8 cellular contexts compared by ENCODE assay signal in the genomic region with DNA sequence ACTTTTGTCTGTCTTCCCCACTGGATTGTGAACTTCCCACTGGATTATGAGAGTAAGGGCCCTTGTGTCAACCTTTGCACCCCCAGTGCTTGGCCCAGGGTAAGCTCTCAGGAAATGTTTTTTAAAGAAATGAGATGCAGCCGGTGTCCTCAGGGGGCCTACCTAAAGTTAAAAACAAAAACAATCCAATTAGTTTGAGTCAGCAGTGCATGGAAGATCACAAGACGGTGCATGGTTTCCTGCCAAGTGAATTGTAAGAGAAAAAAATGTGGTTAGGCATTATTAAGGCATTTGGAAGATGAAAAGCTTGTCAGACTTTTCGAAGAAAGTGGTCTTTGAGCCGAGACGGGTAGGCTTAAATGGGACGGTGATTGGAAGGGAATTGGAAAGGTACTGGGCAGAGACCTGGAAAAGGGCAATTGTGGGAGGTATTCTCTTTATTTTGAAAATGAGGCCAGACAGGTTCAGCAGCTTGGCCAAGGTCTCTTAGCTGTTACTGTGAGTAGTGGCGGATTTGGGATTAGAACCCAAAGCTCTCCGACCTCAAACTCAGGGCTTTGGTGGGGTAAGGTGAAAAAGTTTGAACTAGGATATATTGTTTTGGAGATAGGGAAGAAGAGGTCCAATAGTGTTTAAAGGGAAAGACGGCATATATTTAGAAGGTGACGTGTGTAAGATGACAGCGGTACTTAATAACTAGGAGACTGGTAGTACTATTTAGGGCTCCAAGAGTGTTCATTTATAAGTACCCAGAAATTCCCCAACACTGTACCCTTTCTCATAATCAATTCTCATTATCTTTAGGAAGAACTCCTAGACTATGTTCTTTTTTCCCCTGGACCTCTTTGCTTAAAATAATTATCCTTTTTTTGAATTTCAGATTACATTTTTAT. TPM values are rescaled to one million over a fixed set of nuclear protein-coding genes. Genes with fewer than 3 reads are reported as not detected.
DNase-seq lines count a peak whose midpoint lies in the region; ATAC-seq and TF ChIP-seq lines count a peak whose summit lies in the region.

No MANE protein-coding gene starts in this region.

- H3K4me1 ChIP-seq in SJSA1 (replicated peaks), result peaks cover 13% of the 10 kb centered on the region
- H3K4me1 ChIP-seq in left lung, result peaks cover 6 to 22% of the 10 kb centered on the region in 2 donors
- peaks cover 5% of the 10 kb centered on the region for H3K4me1 ChIP-seq in stomach smooth muscle (ENCODE audit: control insufficient read depth, insufficient read depth, low read length)

- ATAC-seq in HG03060 (IDR thresholded peaks at IDR 0.05; ENCODE audit: low read depth, unreplicated experiment), result peak; percentile 22
- ATAC-seq in left lung, result peak; percentile 51

- peak; percentile 11 for DNase-seq in activated naive CD4-positive, alpha-beta T cell treated with Interleukin-2 at 50 U/mL for 16 hours
- no peak for DNase-seq in activated naive CD4-positive, alpha-beta T cell (lab: John Stamatoyannopoulos, UW)
- DNase-seq in SJSA1 (ENCODE audit: low read depth in 1 of 2, low spot score in 2 of 2), result peak in 1 of 2 experiments; percentile 44
- DNase-seq in left lung, result peak in 1 of 2 donors; percentile 30
- no peak for DNase-seq in cortex of kidney (lab: John Stamatoyannopoulos, UW)

- H3K27ac ChIP-seq in SJSA1, result peak overlapping the region; percentile 59
- H3K27ac ChIP-seq in cingulate gyrus (ENCODE audit: low read depth, low read length), result peak overlapping the region; percentile 82
- H3K27ac ChIP-seq in left lung, result peak overlapping the region; percentile 91
- H3K27ac ChIP-seq in stomach smooth muscle (ENCODE audit: low read length), result peak overlapping the region; percentile 69

- H3K9ac ChIP-seq in stomach smooth muscle (ENCODE audit: low read length in 2 of 2), result peak overlapping the region; percentile 76 to 91

- H3K4me3 ChIP-seq in SJSA1, result peak overlapping the region; percentile 57
- peak overlapping the region; percentile 54 to 79 for H3K4me3 ChIP-seq in left lung
- peak overlapping the region; percentile 87 to 88 for H3K4me3 ChIP-seq in stomach smooth muscle (ENCODE audit: low read length in 2 of 2)

- H3K9me3 ChIP-seq in SJSA1 (replicated peaks) (no peaks in the 10 kb centered on the region), left lung (no peaks in the 10 kb centered on the region), stomach smooth muscle (ENCODE audit: control insufficient read depth in 2 of 2, low read length in 2 of 2) (no peaks in the 10 kb centered on the region)

- H3K36me3 ChIP-seq in SJSA1, result no peaks in the 10 kb centered on the region
- no peaks in the 10 kb centered on the region for H3K36me3 ChIP-seq in left lung
- H3K36me3 ChIP-seq in stomach smooth muscle (ENCODE audit: control insufficient read depth in 2 of 2, insufficient read depth in 2 of 2, low read length in 2 of 2), result peaks cover 0 to 1% of the 10 kb centered on the region in 2 donors

- no peak for TF ChIP-seq CTCF in left lung (IDR thresholded peaks at IDR 0.05)

- no peaks in the 10 kb centered on the region for H3K27me3 ChIP-seq in SJSA1 (replicated peaks)
- H3K27me3 ChIP-seq in left lung, result no peaks in the 10 kb centered on the region
- H3K27me3 ChIP-seq in stomach smooth muscle (ENCODE audit: control insufficient read depth in 1 of 2, insufficient read depth in 2 of 2, low read length in 2 of 2), result no peaks in the 10 kb centered on the region

- intact Hi-C loops in left lung (cut with DNase I), result no loop called here

RNA-seq across cellular contexts. Expression of a gene that starts 1.2 kb away (rescaled TPM):
- total RNA-seq in SJSA1 (2014; rRNA removed; shearing (Covaris generic)), result 14.6 and 24.7 TPM in 2 replicates
- total RNA-seq in left lung, result 10 to 100 TPM; 24.1 to 32.5 TPM
